7 cellular contexts compared by ENCODE assay signal in the genomic region with DNA sequence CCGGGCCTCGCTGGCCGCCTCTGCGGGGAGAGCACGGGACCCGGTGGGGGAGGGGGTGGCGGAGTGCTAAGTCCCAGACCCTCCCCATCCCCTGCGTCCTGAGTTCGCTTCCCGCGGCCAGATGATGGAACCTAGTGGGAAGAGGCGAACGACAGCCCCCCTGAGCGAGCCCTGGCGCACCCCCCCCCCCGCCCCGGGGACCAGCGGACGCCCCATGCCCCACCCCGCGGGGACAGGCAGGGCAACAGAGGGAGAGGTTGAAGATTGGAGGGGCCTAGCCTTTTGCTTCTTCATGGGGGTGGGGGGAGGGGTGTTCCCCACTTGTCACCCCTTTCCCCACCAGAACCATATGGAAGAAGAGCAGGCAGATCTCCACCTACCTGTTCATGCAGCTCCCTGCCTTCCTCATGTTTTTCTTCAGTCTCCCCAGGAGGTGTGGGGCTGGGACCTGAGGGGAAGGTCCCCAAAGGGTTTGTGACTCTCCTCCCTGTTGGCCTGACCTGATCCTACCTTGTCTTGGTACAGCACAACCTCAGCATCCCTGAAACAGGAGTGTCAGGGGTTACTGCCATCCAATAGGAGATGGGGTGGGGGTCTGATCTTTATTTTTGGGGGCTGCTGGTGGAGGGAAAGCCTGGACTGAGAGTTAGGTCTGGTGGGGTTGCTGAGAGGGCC.
DNase-seq lines count a peak whose midpoint lies in the region; ATAC-seq and TF ChIP-seq lines count a peak whose summit lies in the region.

No MANE protein-coding gene starts in this region.

- no peaks in the 10 kb centered on the region for H3K27me3 ChIP-seq in HUES48 (ENCODE audit: control insufficient read depth, insufficient read depth, low read length)
- H3K27me3 ChIP-seq in brain microvascular endothelial cell (replicated peaks) = no peaks in the 10 kb centered on the region

- peak overlapping the region; percentile 100 for H3K27ac ChIP-seq in HUES48 (ENCODE audit: low read depth, low read length)
- peak overlapping the region; percentile 99 for H3K27ac ChIP-seq in brain microvascular endothelial cell

- H3K9me3 Mint-ChIP-seq in memory B cell = no peaks in the 10 kb centered on the region

- H3K9ac ChIP-seq in HUES48 (ENCODE audit: low read depth, low read length) = peak overlapping the region; percentile 100

- H3K9me3 ChIP-seq in HUES48 (ENCODE audit: control insufficient read depth, insufficient read depth, low read length) = no peaks in the 10 kb centered on the region

- DNase-seq in brain microvascular endothelial cell (no peak), memory B cell (ENCODE audit: low spot score in 2 of 2) (peak in 1 of 2 donors; percentile 38), HuH-7 (ENCODE audit: low spot score) (no peak), AML-193 (lab: John Stamatoyannopoulos, UW) (no peak), iPS-NIHi11 (ENCODE audit: low spot score) (no peak)

- peaks cover 14% of the 10 kb centered on the region for H3K4me1 ChIP-seq in HUES48 (ENCODE audit: control insufficient read depth, insufficient read depth, low read length)

- no peaks in the 10 kb centered on the region for H3K27me3 Mint-ChIP-seq in memory B cell

- H3K4me3 ChIP-seq in HUES48 (ENCODE audit: low read depth, low read length) (peak overlapping the region; percentile 89), brain microvascular endothelial cell (ENCODE audit: low read depth, low read length) (peak overlapping the region; percentile 83)

- peaks cover 27% of the 10 kb centered on the region for H3K36me3 ChIP-seq in HUES48 (ENCODE audit: control insufficient read depth, insufficient read depth, low read length)
- H3K36me3 ChIP-seq in brain microvascular endothelial cell (replicated peaks) = peaks cover 10% of the 10 kb centered on the region

- peak overlapping the region; percentile 96 for H3K4me3 Mint-ChIP-seq in memory B cell

- H3K36me3 Mint-ChIP-seq in memory B cell = peaks cover 7% of the 10 kb centered on the region

- ATAC-seq in GM19372 (IDR thresholded peaks at IDR 0.05; ENCODE audit: low read depth, unreplicated experiment) = peak; percentile 5
- ATAC-seq in memory B cell (ENCODE audit: low read depth) = no peak

- no peak for TF ChIP-seq CTCF in brain microvascular endothelial cell (IDR thresholded peaks at IDR 0.05; ENCODE audit: low read depth, low read length, missing control alignments)

- peaks cover 25% of the 10 kb centered on the region for H3K4me1 Mint-ChIP-seq in memory B cell

- H3K27ac Mint-ChIP-seq in memory B cell = peak overlapping the region; percentile 100

- in situ Hi-C loops in brain microvascular endothelial cell (cut with HindIII; ENCODE audit: low pct_ligation_motif_present, low sequenced_read_pairs) = no loop called here
